Comparison of ENCODE assay signal across 8 cellular contexts in genomic region chr10:13717571-13717935, GRCh38.
DNase-seq lines count a peak whose midpoint lies in the region; ATAC-seq, FAIRE-seq and TF ChIP-seq lines count a peak whose summit lies in the region.

No MANE protein-coding gene starts in this region.

- no peaks in the 10 kb centered on the region for H3K9me3 ChIP-seq in CD4-positive, alpha-beta T cell (ENCODE audit: control insufficient read depth, low read length)
- H3K9me3 ChIP-seq in OCI-LY3 (ENCODE audit: insufficient read depth, low read length) = no peaks in the 10 kb centered on the region

- H4K20me1 ChIP-seq in OCI-LY3 (ENCODE audit: insufficient read depth, low read length) = no peaks in the 10 kb centered on the region

- CTCF ChIA-PET in CD4-positive, alpha-beta T cell (lab: Charles Lee) = no interaction called here
- CTCF ChIA-PET in HEK293T (lab: Yijun Ruan, JAX) = no interaction called here

- H3K27ac ChIP-seq in CD4-positive, alpha-beta T cell (ENCODE audit: low read depth, low read length) = no peak overlapping the region
- H3K27ac ChIP-seq in OCI-LY3 (ENCODE audit: low read length) = peak overlapping the region; percentile 82

- TF ChIP-seq CTCF in CD4-positive, alpha-beta T cell (IDR thresholded peaks at IDR 0.05) = no peak
- TF ChIP-seq CTCF in OCI-LY3 (IDR thresholded peaks at IDR 0.05; ENCODE audit: low read depth, low read length) = no peak
- TF ChIP-seq CTCF in epithelial cell of esophagus (IDR thresholded peaks at IDR 0.05; ENCODE audit: insufficient read depth, low read depth, low read length, missing control alignments) = no peak
- TF ChIP-seq CTCF in osteocyte (IDR thresholded peaks at IDR 0.05) = no peak
- no peak for TF ChIP-seq CTCF in D721Med (IDR thresholded peaks at IDR 0.05; ENCODE audit: insufficient read depth, missing control alignments)

- no peaks in the 10 kb centered on the region for H3K27me3 ChIP-seq in CD4-positive, alpha-beta T cell (ENCODE audit: control insufficient read depth, insufficient read depth, low read length)
- H3K27me3 ChIP-seq in OCI-LY3 (ENCODE audit: low read depth, low read length) = no peaks in the 10 kb centered on the region

- H3K36me3 ChIP-seq in OCI-LY3 (replicated peaks; ENCODE audit: low read depth, low read length) = no peaks in the 10 kb centered on the region

- no peaks in the 10 kb centered on the region for H3K27me3 Mint-ChIP-seq in CD4-positive, alpha-beta T cell
- no peaks in the 10 kb centered on the region for H3K27me3 Mint-ChIP-seq in osteocyte (ENCODE audit: unreplicated experiment)

- H3K4me3 Mint-ChIP-seq in CD4-positive, alpha-beta T cell = peak overlapping the region; percentile 78
- H3K4me3 Mint-ChIP-seq in osteocyte (ENCODE audit: unreplicated experiment) = no peak overlapping the region

- no peak overlapping the region; the same call in 1 of the 2 replicates for H2AFZ ChIP-seq in OCI-LY3 (ENCODE audit: low read depth, low read length)

- no peaks in the 10 kb centered on the region for H3K79me2 ChIP-seq in OCI-LY3 (ENCODE audit: low read length)

- H3K9me3 Mint-ChIP-seq in CD4-positive, alpha-beta T cell = no peaks in the 10 kb centered on the region
- H3K9me3 Mint-ChIP-seq in osteocyte (ENCODE audit: unreplicated experiment) = no peaks in the 10 kb centered on the region

- H3K4me1 ChIP-seq in OCI-LY3 (ENCODE audit: low read length) = peaks cover 46% of the 10 kb centered on the region

- peak overlapping the region; percentile 99 for H3K4me2 ChIP-seq in OCI-LY3 (ENCODE audit: low read length)

- peak overlapping the region; percentile 63 for H3K9ac ChIP-seq in OCI-LY3 (ENCODE audit: low read length)

- DNase-seq in CD4-positive, alpha-beta T cell = no peak
- DNase-seq in epithelial cell of esophagus (ENCODE audit: low read depth) = peak; percentile 58
- DNase-seq in osteocyte (ENCODE audit: extremely low spot score, unreplicated experiment) = no peak
- DNase-seq in D721Med (ENCODE audit: insufficient read length, low spot score) = no peak
- no peak for DNase-seq in iPS-NIHi11 (ENCODE audit: low spot score)
- DNase-seq in HEK293T (ENCODE audit: extremely low spot score) = no peak
- DNase-seq in GOT3 (lab: John Stamatoyannopoulos, UW) = no peak

- ATAC-seq in CD4-positive, alpha-beta T cell (ENCODE audit: poor library complexity) = no peak

- POLR2A ChIA-PET in CD4-positive, alpha-beta T cell (lab: Charles Lee) = interaction anchor here (1.1 kb wide), 2 partner anchors 11 to 78 kb away, joined by 3 to 5 read pairs; no protein-coding TSS in a partner anchor
- POLR2A ChIA-PET in HEK293T (lab: Yijun Ruan, JAX) = interaction anchor here (1.7 kb wide), 1 partner anchor 10 kb away, joined by 5 read pairs; no protein-coding TSS in a partner anchor

- peaks cover 24% of the 10 kb centered on the region for H3K4me1 Mint-ChIP-seq in CD4-positive, alpha-beta T cell (ENCODE audit: low read depth)
- peaks cover 62% of the 10 kb centered on the region for H3K4me1 Mint-ChIP-seq in osteocyte (ENCODE audit: unreplicated experiment)

- peak overlapping the region; percentile 75 for H3K4me3 ChIP-seq in OCI-LY3 (ENCODE audit: low read length)
- H3K4me3 ChIP-seq in epithelial cell of esophagus (ENCODE audit: low read length) = peak overlapping the region; percentile 44

- FAIRE-seq in D721Med (lab: Jason Lieb, UNC) = no peak

- no peak overlapping the region for H3K27ac Mint-ChIP-seq in CD4-positive, alpha-beta T cell
- H3K27ac Mint-ChIP-seq in osteocyte (ENCODE audit: unreplicated experiment) = peak overlapping the region; percentile 66

- H3K36me3 Mint-ChIP-seq in CD4-positive, alpha-beta T cell (ENCODE audit: low read depth) = no peaks in the 10 kb centered on the region
- peaks cover 40% of the 10 kb centered on the region for H3K36me3 Mint-ChIP-seq in osteocyte (ENCODE audit: unreplicated experiment)

- intact Hi-C loops in CD4-positive, alpha-beta T cell (cut with DNase I, micrococcal nuclease) = no loop called here

TF ChIP-seq in HEK293T, 16 proteins besides CTCF, POLR2A, EP300 and RAD21:
- TF ChIP-seq TARDBP (IDR thresholded peaks at IDR 0.05) = no peak
